In the genomic region with DNA sequence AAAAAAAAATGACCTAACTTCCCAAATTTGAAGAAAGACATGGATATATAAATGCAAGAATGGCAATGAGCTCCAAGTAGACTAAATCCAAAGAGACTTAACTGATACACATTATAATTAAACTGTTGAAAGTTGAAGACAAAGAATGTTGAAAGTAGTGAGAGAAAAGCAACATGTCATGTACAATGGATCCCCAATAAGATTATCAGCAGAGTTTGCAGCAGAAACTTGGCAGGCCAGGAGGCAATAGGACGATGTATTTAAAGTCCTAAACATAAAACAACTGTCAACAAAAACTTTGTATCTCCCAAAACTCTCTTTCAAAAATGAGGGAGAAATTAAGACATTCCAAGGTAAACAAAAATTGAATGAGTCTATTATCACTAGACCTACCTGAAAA, we compare ENCODE assay signal across 11 cellular contexts.
"Had no signal": no experiment of that assay in that cellular context is flagged by ENCODE, and none has a peak within 500 bp of the region (broad histone marks: within the 10 kb centered on the region; RNA-seq: fewer than 3 reads in every experiment).

No MANE protein-coding gene starts in this region.

- ATAC-seq: activated naive CD4-positive, alpha-beta T cell treated with anti-CD3 and anti-CD28 coated beads, Interleukin-2, amount 50 U/mL, for 72 hours; activated naive CD8-positive, alpha-beta T cell treated with anti-CD3 and anti-CD28 coated beads, Interleukin-2, amount 50 U/mL, for 24 hours; activated T-cell treated with anti-CD3 and anti-CD28 coated beads, Interleukin-2, amount 50 U/mL, for 4 hours; activated T-cell treated with anti-CD3 and anti-CD28 coated beads, Interleukin-2, amount 50 U/mL, for 72 hours; activated T-helper 17 cell treated with anti-CD3 and anti-CD28 coated beads, Interleukin-2, amount 50 U/mL, for 72 hours; body of pancreas had no signal

- H3K4me3 ChIP-seq: adrenal gland, ascending aorta, body of pancreas, breast epithelium, cardiac muscle cell had no signal

- H3K36me3 ChIP-seq: adrenal gland, ascending aorta, brain microvascular endothelial cell, breast epithelium, cardiac muscle cell had no signal

- H3K27ac ChIP-seq: adrenal gland, ascending aorta, body of pancreas, brain microvascular endothelial cell, breast epithelium, cardiac muscle cell had no signal

- H3K4me1 ChIP-seq: adrenal gland, ascending aorta, body of pancreas, breast epithelium had no signal
